8 cellular contexts compared by ENCODE assay signal in genomic region chr6:111874030-111874425, GRCh38. TPM values are rescaled to one million over a fixed set of nuclear protein-coding genes. Genes with fewer than 3 reads are reported as not detected.
DNase-seq lines count a peak whose midpoint lies in the region; ATAC-seq and TF ChIP-seq lines count a peak whose summit lies in the region.

No MANE protein-coding gene starts in this region.

- ATAC-seq in HG02840 (IDR thresholded peaks at IDR 0.05; ENCODE audit: low FRiP score, unreplicated experiment) (no peak), foreskin keratinocyte (no peak)

- peak overlapping the region; percentile 100 for H3K4me3 Mint-ChIP-seq in T-helper 1 cell treated with Interleukin-12 subunit alpha and Interleukin-12 subunit beta and Interleukin-4 antibody, amounts not matched to agents 30 μg/mL and 1 μg/mL, for 36 hours

- in situ Hi-C loops in mammary epithelial cell (cut with MboI; ENCODE audit: low sequenced_read_pairs in 2 of 2): loop anchor here in 1 of 2 donors (10.0 kb wide), 1 partner anchor 121 kb away; no protein-coding TSS in a partner anchor

- H3K4me1 ChIP-seq in HUES6 (ENCODE audit: control insufficient read depth, insufficient read depth, low read length) (peaks cover 30% of the 10 kb centered on the region), mammary epithelial cell (ENCODE audit: insufficient read depth, low read length) (peaks cover 15% of the 10 kb centered on the region), mucosa of stomach (ENCODE audit: control insufficient read depth, insufficient read depth, low read length) (peaks cover 9% of the 10 kb centered on the region), subcutaneous abdominal adipose tissue (ENCODE audit: control insufficient read depth in 5 of 5, insufficient read depth in 5 of 5, low read length in 5 of 5) (peaks cover 0 to 47% (median 36%) of the 10 kb centered on the region in 5 donors), foreskin keratinocyte (no peaks in the 10 kb centered on the region)

- BruUV-seq in mammary epithelial cell (replicated peaks; lab: Mats Ljungman, UMichigan): no TSS peak

- peaks cover 9% of the 10 kb centered on the region; the same call in 1 of the 2 replicates for H3K27me3 ChIP-seq in HUES6 (ENCODE audit: control insufficient read depth, insufficient read depth, low read length)
- H3K27me3 ChIP-seq in mammary epithelial cell (ENCODE audit: insufficient read depth, low read length): no peaks in the 10 kb centered on the region
- H3K27me3 ChIP-seq in mucosa of stomach (ENCODE audit: control insufficient read depth, insufficient read depth, low read length): no peaks in the 10 kb centered on the region
- no peaks in the 10 kb centered on the region for H3K27me3 ChIP-seq in subcutaneous abdominal adipose tissue (ENCODE audit: control insufficient read depth in 5 of 5, insufficient read depth in 4 of 5, low read length in 5 of 5)
- H3K27me3 ChIP-seq in foreskin keratinocyte: no peaks in the 10 kb centered on the region

- no peak overlapping the region for H3K27ac ChIP-seq in HUES6 (ENCODE audit: low read depth, low read length)
- H3K27ac ChIP-seq in mammary epithelial cell (ENCODE audit: insufficient read depth, low read depth, low read length): no peak overlapping the region
- peak overlapping the region; percentile 73 for H3K27ac ChIP-seq in subcutaneous abdominal adipose tissue (ENCODE audit: low read depth, low read length)
- no peak overlapping the region for H3K27ac ChIP-seq in foreskin keratinocyte

- H3K27ac Mint-ChIP-seq in T-helper 1 cell treated with Interleukin-12 subunit alpha and Interleukin-12 subunit beta and Interleukin-4 antibody, amounts not matched to agents 30 μg/mL and 1 μg/mL, for 36 hours: peak overlapping the region; percentile 95

- H3K4me2 ChIP-seq in mammary epithelial cell (ENCODE audit: insufficient read depth, low read depth, low read length): peak overlapping the region; percentile 73

- peaks cover 39% of the 10 kb centered on the region for H3K79me2 ChIP-seq in mammary epithelial cell (ENCODE audit: insufficient read depth, low read length)

- H3K36me3 ChIP-seq in HUES6 (ENCODE audit: control insufficient read depth, insufficient read depth, low read length) (no peaks in the 10 kb centered on the region), mammary epithelial cell (ENCODE audit: insufficient read depth, low read length) (no peaks in the 10 kb centered on the region), mucosa of stomach (ENCODE audit: control insufficient read depth, insufficient read depth, low read length) (no peaks in the 10 kb centered on the region), subcutaneous abdominal adipose tissue (ENCODE audit: control insufficient read depth in 5 of 5, insufficient read depth in 5 of 5, low read length in 5 of 5) (no peaks in the 10 kb centered on the region)

- dilution Hi-C loops in mammary epithelial cell (cut with HindIII; ENCODE audit: low sequenced_read_pairs): no loop called here

- peaks cover 4% of the 10 kb centered on the region for H3K27me3 Mint-ChIP-seq in T-helper 1 cell treated with Interleukin-12 subunit alpha and Interleukin-12 subunit beta and Interleukin-4 antibody, amounts not matched to agents 30 μg/mL and 1 μg/mL, for 36 hours (ENCODE audit: low read depth)

- peak overlapping the region; percentile 90 for H2AFZ ChIP-seq in mammary epithelial cell (ENCODE audit: low read depth, low read length)

- H3K9me3 ChIP-seq in HUES6 (ENCODE audit: control insufficient read depth, insufficient read depth, low read depth, low read length) (no peaks in the 10 kb centered on the region), mammary epithelial cell (replicated peaks; ENCODE audit: insufficient read depth, low read length) (no peaks in the 10 kb centered on the region), mucosa of stomach (ENCODE audit: control insufficient read depth, low read length) (no peaks in the 10 kb centered on the region), subcutaneous abdominal adipose tissue (ENCODE audit: control insufficient read depth in 5 of 5, low read length in 5 of 5) (no peaks in the 10 kb centered on the region)

- H3K36me3 Mint-ChIP-seq in T-helper 1 cell treated with Interleukin-12 subunit alpha and Interleukin-12 subunit beta and Interleukin-4 antibody, amounts not matched to agents 30 μg/mL and 1 μg/mL, for 36 hours (ENCODE audit: low read depth): peaks cover 12% of the 10 kb centered on the region

- TF ChIP-seq CTCF in mammary epithelial cell (conservative IDR thresholded peaks at IDR 0.05 in 1 of 2, IDR thresholded peaks at IDR 0.05 in 1 of 2; ENCODE audit: extremely low read depth in 1 of 2, insufficient read depth in 1 of 2, low read depth in 1 of 2, low read length in 2 of 2): no peak
- no peak for TF ChIP-seq CTCF in foreskin keratinocyte (conservative IDR thresholded peaks at IDR 0.05)

- peaks cover 2% of the 10 kb centered on the region for H3K9me3 Mint-ChIP-seq in T-helper 1 cell treated with Interleukin-12 subunit alpha and Interleukin-12 subunit beta and Interleukin-4 antibody, amounts not matched to agents 30 μg/mL and 1 μg/mL, for 36 hours

- DNase-seq in mammary epithelial cell: no peak
- no peak for DNase-seq in mesenteric fat pad (ENCODE audit: low spot score)
- DNase-seq in foreskin keratinocyte: no peak

- H3K9ac ChIP-seq in HUES6 (ENCODE audit: low read length) (peak overlapping the region; percentile 1), mammary epithelial cell (ENCODE audit: insufficient read depth, low read length) (peak overlapping the region; percentile 8), mucosa of stomach (ENCODE audit: low read length) (no peak overlapping the region), subcutaneous abdominal adipose tissue (ENCODE audit: low read length in 5 of 5) (peak overlapping the region in 3 of 5 donors; percentile 39 to 62 (median 46))

- CTCF ChIA-PET in mammary epithelial cell (lab: Charles Lee; ENCODE audit: low non-redundant PET): interaction anchor here (0.6 kb wide), 1 partner anchor 98 kb away, joined by 4 read pairs; no protein-coding TSS in a partner anchor

- intact Hi-C loops in mammary epithelial cell (cut with micrococcal nuclease): no loop called here

- H4K20me1 ChIP-seq in mammary epithelial cell (ENCODE audit: insufficient read depth, low read length): no peaks in the 10 kb centered on the region

- H3K4me3 ChIP-seq in HUES6 (ENCODE audit: low read depth, low read length) (peak overlapping the region; percentile 81), mammary epithelial cell (replicated peaks in 1 of 3; ENCODE audit: insufficient read depth in 1 of 3, low read depth in 2 of 3, low read length in 3 of 3) (peak overlapping the region; percentile 52 to 78 (median 65)), mucosa of stomach (ENCODE audit: low read length) (peak overlapping the region; percentile 37), subcutaneous abdominal adipose tissue (ENCODE audit: low read depth in 1 of 5, low read length in 5 of 5) (peak overlapping the region; percentile 66 to 97 (median 82))

- peaks cover 34% of the 10 kb centered on the region for H3K4me1 Mint-ChIP-seq in T-helper 1 cell treated with Interleukin-12 subunit alpha and Interleukin-12 subunit beta and Interleukin-4 antibody, amounts not matched to agents 30 μg/mL and 1 μg/mL, for 36 hours (ENCODE audit: low read depth)

- 2% methylated on average over 8 of the region's 8 CpGs for whole genome bisulfite sequencing in mammary epithelial cell (ENCODE audit: low coverage, missing lambda C conversion rate)

RNA-seq across cellular contexts. Expression of gene FYN, which starts 0.8 kb away (rescaled TPM):
- total RNA-seq in mammary epithelial cell (100 to 1,000 TPM in 1 of 2 donors, 10 to 100 TPM in 1; 58.0 to 136 TPM), mesenteric fat pad (183 TPM), foreskin keratinocyte (46.4 and 61.1 TPM in 2 replicates)
- polyA plus RNA-seq in mammary epithelial cell (48.3 TPM), foreskin keratinocyte (37.8 and 42.4 TPM in 2 replicates)
- 82.9 TPM for polyA minus RNA-seq in mammary epithelial cell
